1 cellular context compared by ENCODE assay signal in the genomic region with DNA sequence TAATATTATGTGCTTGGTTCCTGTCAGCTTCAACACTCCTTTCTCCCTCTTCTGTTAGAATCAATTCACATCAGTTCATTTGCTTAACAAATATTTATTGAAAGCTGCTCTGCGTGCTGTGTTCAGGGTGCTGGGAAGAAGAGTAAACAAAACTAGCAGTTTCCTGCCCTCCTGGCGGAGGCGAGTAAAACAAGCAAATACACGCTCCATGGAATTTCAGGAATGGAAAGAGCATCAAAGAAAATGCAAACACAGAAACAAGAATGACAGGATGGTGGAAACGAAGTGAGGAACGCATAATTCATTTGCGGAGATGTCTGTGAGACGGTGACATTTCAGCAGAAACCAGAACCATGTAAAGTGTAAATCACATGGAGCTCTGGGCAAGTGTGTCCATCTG.
A peak's percentile ranks its signal among the peaks of the same experiment; 100 is the strongest.
TF ChIP-seq lines count a peak whose summit lies in the region.

No MANE protein-coding gene starts in this region.

TF ChIP-seq in HepG2, 621 proteins besides CTCF, POLR2A, EP300 and RAD21 (continued from another document and continues in another):
- TF ChIP-seq, protein P1, sequence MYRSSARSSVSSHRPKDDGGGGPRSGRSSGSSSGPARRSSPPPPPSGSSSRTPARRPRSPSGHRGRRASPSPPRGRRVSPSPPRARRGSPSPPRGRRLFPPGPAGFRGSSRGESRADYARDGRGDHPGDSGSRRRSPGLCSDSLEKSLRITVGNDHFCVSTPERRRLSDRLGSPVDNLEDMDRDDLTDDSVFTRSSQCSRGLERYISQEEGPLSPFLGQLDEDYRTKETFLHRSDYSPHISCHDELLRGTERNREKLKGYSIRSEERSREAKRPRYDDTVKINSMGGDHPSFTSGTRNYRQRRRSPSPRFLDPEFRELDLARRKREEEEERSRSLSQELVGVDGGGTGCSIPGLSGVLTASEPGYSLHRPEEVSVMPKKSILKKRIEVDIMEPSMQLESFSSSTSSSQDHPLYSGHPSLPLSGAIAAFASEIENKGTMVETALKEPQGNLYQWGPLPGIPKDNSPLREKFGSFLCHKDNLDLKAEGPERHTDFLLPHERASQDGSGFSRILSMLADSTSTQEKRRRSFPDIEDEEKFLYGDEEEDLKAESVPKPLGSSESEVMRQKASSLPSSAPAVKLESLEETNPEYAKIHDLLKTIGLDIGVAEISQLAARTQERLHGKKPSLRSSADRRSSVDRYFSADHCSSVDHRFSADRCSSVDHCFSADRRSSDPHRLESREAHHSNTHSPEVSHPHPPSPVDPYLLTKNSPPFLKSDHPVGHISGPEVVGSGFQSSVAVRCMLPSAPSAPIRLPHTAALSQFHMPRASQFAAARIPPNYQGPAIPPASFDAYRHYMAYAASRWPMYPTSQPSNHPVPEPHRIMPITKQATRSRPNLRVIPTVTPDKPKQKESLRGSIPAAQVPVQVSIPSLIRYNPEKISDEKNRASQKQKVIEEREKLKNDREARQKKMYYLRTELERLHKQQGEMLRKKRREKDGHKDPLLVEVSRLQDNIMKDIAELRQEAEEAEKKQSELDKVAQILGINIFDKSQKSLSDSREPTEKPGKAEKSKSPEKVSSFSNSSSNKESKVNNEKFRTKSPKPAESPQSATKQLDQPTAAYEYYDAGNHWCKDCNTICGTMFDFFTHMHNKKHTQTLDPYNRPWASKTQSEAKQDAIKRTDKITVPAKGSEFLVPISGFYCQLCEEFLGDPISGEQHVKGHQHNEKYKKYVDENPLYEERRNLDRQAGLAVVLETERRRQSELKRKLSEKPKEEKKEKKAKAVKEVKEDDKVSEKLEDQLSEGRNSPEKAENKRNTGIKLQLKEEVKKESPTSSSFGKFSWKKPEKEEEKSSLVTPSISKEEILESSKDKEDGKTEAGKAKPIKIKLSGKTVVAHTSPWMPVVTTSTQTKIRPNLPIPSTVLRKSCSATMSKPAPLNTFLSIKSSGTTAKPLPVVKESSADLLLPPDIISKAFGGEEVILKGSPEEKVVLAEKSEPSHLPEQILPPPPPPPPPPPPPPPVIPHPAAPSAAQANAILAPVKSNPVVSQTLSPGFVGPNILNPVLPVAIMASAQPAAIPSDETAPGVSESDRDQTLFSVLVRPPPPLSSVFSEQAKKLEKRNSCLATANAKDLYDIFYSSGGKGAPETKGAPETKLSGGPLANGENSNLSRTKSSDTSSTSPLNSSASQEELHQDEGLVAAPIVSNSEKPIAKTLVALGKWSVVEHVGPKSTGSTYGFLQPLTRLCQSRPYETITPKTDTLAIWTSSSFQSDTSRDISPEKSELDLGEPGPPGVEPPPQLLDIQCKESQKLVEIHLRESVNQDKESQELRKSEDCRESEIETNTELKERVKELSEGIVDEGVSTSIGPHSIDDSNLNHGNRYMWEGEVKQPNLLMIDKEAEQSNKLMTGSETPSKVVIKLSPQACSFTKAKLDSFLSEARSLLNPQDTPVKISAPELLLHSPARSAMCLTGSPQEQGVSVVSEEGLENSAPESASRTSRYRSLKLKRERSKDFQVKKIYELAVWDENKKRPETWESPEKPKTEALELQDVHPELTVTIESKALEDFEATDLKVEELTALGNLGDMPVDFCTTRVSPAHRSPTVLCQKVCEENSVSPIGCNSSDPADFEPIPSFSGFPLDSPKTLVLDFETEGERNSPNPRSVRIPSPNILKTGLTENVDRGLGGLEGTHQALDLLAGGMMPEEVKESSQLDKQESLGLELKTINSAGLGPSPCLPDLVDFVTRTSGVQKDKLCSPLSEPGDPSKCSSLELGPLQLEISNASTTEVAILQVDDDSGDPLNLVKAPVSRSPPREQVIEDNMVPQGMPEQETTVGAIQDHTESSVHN (CRISPR knock-in tag; IDR thresholded peaks at IDR 0.05) = no peak
- TF ChIP-seq ZBTB40 (IDR thresholded peaks at IDR 0.05) = no peak
- TF ChIP-seq ZBTB40 (CRISPR knock-in tag; IDR thresholded peaks at IDR 0.05) = no peak
- no peak for TF ChIP-seq ZNF75D (CRISPR knock-in tag; IDR thresholded peaks at IDR 0.05; ENCODE audit: borderline replicate concordance)
- no peak for TF ChIP-seq CC2D1A (CRISPR knock-in tag; IDR thresholded peaks at IDR 0.05)
- no peak for TF ChIP-seq ELK4 (CRISPR knock-in tag; IDR thresholded peaks at IDR 0.05; ENCODE audit: borderline replicate concordance)
- TF ChIP-seq TMF1 (CRISPR knock-in tag; IDR thresholded peaks at IDR 0.05; ENCODE audit: low read depth) = no peak
- no peak for TF ChIP-seq TEF (CRISPR knock-in tag; IDR thresholded peaks at IDR 0.05)
- TF ChIP-seq HNRNPL (IDR thresholded peaks at IDR 0.05; ENCODE audit: low read depth, low read length) = no peak
- no peak for TF ChIP-seq MAFG (CRISPR knock-in tag; IDR thresholded peaks at IDR 0.05)
- TF ChIP-seq KDM2A (CRISPR knock-in tag; IDR thresholded peaks at IDR 0.05; ENCODE audit: borderline replicate concordance, low read depth) = 0 out of 2 replicates have a peak, but pooled peaks have one; percentile 19
- no peak for TF ChIP-seq PTBP1 (IDR thresholded peaks at IDR 0.05; ENCODE audit: low read depth, low read length, poor library complexity, severe bottlenecking)
- peak; percentile 98 for TF ChIP-seq TBX2 (CRISPR knock-in tag; IDR thresholded peaks at IDR 0.05; ENCODE audit: borderline replicate concordance)
- TF ChIP-seq TOPORS (CRISPR knock-in tag; IDR thresholded peaks at IDR 0.05) = no peak
- peak; percentile 83 for TF ChIP-seq CREM (IDR thresholded peaks at IDR 0.05)
- TF ChIP-seq CREM (CRISPR knock-in tag; IDR thresholded peaks at IDR 0.05) = no peak
- no peak for TF ChIP-seq NONO (IDR thresholded peaks at IDR 0.05)
- peak; percentile 47; the same call in 1 of the 2 replicates for TF ChIP-seq NONO (CRISPR knock-in tag; conservative IDR thresholded peaks at IDR 0.05)
- TF ChIP-seq SETDB1 (CRISPR knock-in tag; IDR thresholded peaks at IDR 0.05; ENCODE audit: borderline replicate concordance) = no peak
- no peak for TF ChIP-seq ZNF382 (CRISPR knock-in tag; IDR thresholded peaks at IDR 0.05; ENCODE audit: borderline replicate concordance)
- TF ChIP-seq HNF4G (IDR thresholded peaks at IDR 0.05; ENCODE audit: borderline replicate concordance, low read depth, low read length) = no peak; the same call in 1 of the 2 replicates
- TF ChIP-seq HNF4G (CRISPR knock-in tag; IDR thresholded peaks at IDR 0.05; ENCODE audit: borderline replicate concordance, low read depth) = no peak
- TF ChIP-seq RFX5 (IDR thresholded peaks at IDR 0.05; ENCODE audit: low read depth, low read length) = no peak
- TF ChIP-seq IRF2 (CRISPR knock-in tag; IDR thresholded peaks at IDR 0.05) = peak; percentile 89
- peak; percentile 14; the same call in 1 of the 2 replicates for TF ChIP-seq ZBTB33 (CRISPR knock-in tag; IDR thresholded peaks at IDR 0.05)
- TF ChIP-seq KDM4B (CRISPR knock-in tag; IDR thresholded peaks at IDR 0.05) = 0 out of 2 replicates have a peak, but pooled peaks have one; percentile 42
- TF ChIP-seq ZEB1 (IDR thresholded peaks at IDR 0.05; ENCODE audit: insufficient replicate concordance, low read depth) = peak; percentile 44
- no peak for TF ChIP-seq DR1 (CRISPR knock-in tag; IDR thresholded peaks at IDR 0.05)
- TF ChIP-seq, protein P2, sequence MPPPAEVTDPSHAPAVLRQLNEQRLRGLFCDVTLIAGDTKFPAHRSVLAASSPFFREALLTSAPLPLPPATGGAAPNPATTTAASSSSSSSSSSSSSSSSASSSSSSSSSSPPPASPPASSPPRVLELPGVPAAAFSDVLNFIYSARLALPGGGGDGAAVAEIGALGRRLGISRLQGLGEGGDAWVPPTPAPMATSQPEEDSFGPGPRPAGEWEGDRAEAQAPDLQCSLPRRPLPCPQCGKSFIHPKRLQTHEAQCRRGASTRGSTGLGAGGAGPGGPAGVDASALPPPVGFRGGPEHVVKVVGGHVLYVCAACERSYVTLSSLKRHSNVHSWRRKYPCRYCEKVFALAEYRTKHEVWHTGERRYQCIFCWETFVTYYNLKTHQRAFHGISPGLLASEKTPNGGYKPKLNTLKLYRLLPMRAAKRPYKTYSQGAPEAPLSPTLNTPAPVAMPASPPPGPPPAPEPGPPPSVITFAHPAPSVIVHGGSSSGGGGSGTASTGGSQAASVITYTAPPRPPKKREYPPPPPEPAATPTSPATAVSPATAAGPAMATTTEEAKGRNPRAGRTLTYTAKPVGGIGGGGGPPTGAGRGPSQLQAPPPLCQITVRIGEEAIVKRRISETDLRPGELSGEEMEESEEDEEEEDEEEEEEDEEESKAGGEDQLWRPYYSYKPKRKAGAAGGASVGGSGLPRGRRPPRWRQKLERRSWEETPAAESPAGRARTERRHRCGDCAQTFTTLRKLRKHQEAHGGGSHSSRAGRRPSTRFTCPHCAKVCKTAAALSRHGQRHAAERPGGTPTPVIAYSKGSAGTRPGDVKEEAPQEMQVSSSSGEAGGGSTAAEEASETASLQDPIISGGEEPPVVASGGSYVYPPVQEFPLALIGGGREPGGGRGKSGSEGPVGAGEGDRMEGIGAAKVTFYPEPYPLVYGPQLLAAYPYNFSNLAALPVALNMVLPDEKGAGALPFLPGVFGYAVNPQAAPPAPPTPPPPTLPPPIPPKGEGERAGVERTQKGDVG (CRISPR knock-in tag; IDR thresholded peaks at IDR 0.05; ENCODE audit: borderline replicate concordance) = no peak
- no peak for TF ChIP-seq FOSL1 (CRISPR knock-in tag; IDR thresholded peaks at IDR 0.05; ENCODE audit: borderline replicate concordance)
- no peak for TF ChIP-seq AKAP8 (CRISPR knock-in tag; IDR thresholded peaks at IDR 0.05)
